8 cellular contexts compared by ENCODE assay signal in the genomic region with DNA sequence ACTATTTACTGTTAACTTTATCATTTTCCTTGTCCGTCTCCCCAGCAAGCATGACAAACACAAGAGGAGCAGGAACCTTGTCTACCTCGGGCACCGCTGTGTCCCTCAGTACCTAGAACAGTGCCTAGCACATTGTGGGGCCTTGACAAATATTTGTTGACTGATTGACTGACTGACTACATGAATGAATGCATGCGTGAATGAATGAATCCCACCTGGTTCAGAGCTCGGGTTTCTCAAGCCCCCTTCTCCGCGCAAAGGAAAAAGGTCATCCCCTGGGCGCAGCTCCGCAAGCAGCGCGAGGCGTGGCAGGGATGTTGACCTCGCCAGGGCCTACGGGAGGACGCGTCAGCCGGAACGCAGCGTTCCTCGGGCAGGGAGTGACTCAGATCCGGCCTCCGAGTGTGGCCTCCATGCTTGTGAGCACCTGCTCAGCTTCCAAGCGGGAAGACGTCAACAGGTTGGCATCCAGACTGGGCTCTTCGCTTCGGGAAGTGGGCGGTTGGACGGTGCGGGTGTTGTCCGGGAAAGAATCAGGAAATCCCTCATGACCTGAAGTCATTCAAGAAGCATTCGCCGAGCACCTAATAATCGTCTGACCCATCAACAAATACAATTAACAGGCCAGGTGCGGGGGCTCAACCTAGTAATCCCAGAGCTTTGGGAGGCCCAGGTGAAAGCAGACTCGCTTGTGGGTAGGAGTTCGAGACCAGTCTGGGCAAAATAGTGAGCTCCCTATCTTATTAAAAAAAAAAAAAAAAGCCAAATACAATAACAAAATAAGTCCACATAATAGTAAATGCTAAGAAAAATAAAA. TPM values are rescaled to one million over a fixed set of nuclear protein-coding genes. Genes with fewer than 3 reads are reported as not detected.
DNase-seq lines count a peak whose midpoint lies in the region; ATAC-seq lines count a peak whose summit lies in the region.

No MANE protein-coding gene starts in this region.

- no peaks in the 10 kb centered on the region for H3K27me3 Mint-ChIP-seq in activated CD8-positive, alpha-beta memory T cell treated with anti-CD3 and anti-CD28 coated beads, Interleukin-2, amount 10 ng/mL, durations not matched to agents 7 days and 5 days

- H3K4me1 ChIP-seq in neuron (ENCODE audit: insufficient read depth, low read length): peaks cover 6% of the 10 kb centered on the region

- H3K27me3 ChIP-seq in neuron (ENCODE audit: insufficient read depth, low read length): no peaks in the 10 kb centered on the region

- peak; percentile 60 for ATAC-seq in activated CD8-positive, alpha-beta memory T cell treated with anti-CD3 and anti-CD28 coated beads, Interleukin-2, amount 10 ng/mL, durations not matched to agents 7 days and 5 days
- peak; percentile 25 for ATAC-seq in HG03139 (IDR thresholded peaks at IDR 0.05; ENCODE audit: unreplicated experiment)

- peak overlapping the region; percentile 93 for H3K27ac Mint-ChIP-seq in activated CD8-positive, alpha-beta memory T cell treated with anti-CD3 and anti-CD28 coated beads, Interleukin-2, amount 10 ng/mL, durations not matched to agents 7 days and 5 days

- peak overlapping the region; percentile 94 for H3K4me3 ChIP-seq in neuron (ENCODE audit: low read length)

- CTCF ChIA-PET in activated CD8-positive, alpha-beta memory T cell treated with anti-CD3 and anti-CD28 coated beads, Interleukin-2, amount 10 ng/mL, durations not matched to agents 7 days and 5 days (lab: Charles Lee): interaction anchor here (1.3 to 25.8 kb wide), 7 partner anchors 10 to 66 kb away, joined by 3 to 553 read pairs (median 7); a partner anchor contains a TSS

- peak; percentile 65 for DNase-seq in activated CD8-positive, alpha-beta memory T cell treated with anti-CD3 and anti-CD28 coated beads, Interleukin-2, amount 10 ng/mL, durations not matched to agents 7 days and 5 days
- DNase-seq in activated CD8-positive, alpha-beta memory T cell treated with anti-CD3 and anti-CD28 coated beads for 24 hours: no peak
- peak; percentile 64 for DNase-seq in activated CD4-positive, CD25-positive, alpha-beta regulatory T cell treated with anti-CD3 and anti-CD28 coated beads, Interleukin-2, amount 50 U/mL, for 72 hours
- DNase-seq in fibroblast of peridontal ligament (ENCODE audit: extremely low read depth) (peak; percentile 31), islet precursor cell (no peak), DMS 273 treated with DMSO at 0.1 percent for 48 hours (lab: John Stamatoyannopoulos, UW) (no peak)

- peaks cover 24% of the 10 kb centered on the region for H3K4me1 Mint-ChIP-seq in activated CD8-positive, alpha-beta memory T cell treated with anti-CD3 and anti-CD28 coated beads, Interleukin-2, amount 10 ng/mL, durations not matched to agents 7 days and 5 days

- peaks cover 3% of the 10 kb centered on the region for H3K36me3 Mint-ChIP-seq in activated CD8-positive, alpha-beta memory T cell treated with anti-CD3 and anti-CD28 coated beads, Interleukin-2, amount 10 ng/mL, durations not matched to agents 7 days and 5 days

- H3K4me3 Mint-ChIP-seq in activated CD8-positive, alpha-beta memory T cell treated with anti-CD3 and anti-CD28 coated beads, Interleukin-2, amount 10 ng/mL, durations not matched to agents 7 days and 5 days: peak overlapping the region; percentile 79

- H2AFZ ChIP-seq in neuron (ENCODE audit: low read depth, low read length): no peak overlapping the region

- H3K9me3 Mint-ChIP-seq in activated CD8-positive, alpha-beta memory T cell treated with anti-CD3 and anti-CD28 coated beads, Interleukin-2, amount 10 ng/mL, durations not matched to agents 7 days and 5 days (ENCODE audit: low read depth): no peaks in the 10 kb centered on the region

- H3K9me3 ChIP-seq in neuron (ENCODE audit: low read length): no peaks in the 10 kb centered on the region

- no peaks in the 10 kb centered on the region for H3K36me3 ChIP-seq in neuron (ENCODE audit: insufficient read depth, low read length)

RNA-seq across cellular contexts. Expression of a gene that starts 13.9 kb away (rescaled TPM):
- 1,000 to 10,000 TPM; 1,159 to 1,188 TPM for total RNA-seq in activated CD8-positive, alpha-beta memory T cell treated with anti-CD3 and anti-CD28 coated beads, Interleukin-2, amount 10 ng/mL, durations not matched to agents 7 days and 5 days

Comparison
In these comparisons a context has a peak if more than half of its experiments do, and no peak if none do; other contexts are left out.
1. DNase-seq: peak in activated CD8-positive, alpha-beta memory T cell treated with anti-CD3 and anti-CD28 coated beads, Interleukin-2, amount 10 ng/mL, durations not matched to agents 7 days and 5 days (single experiment), activated CD4-positive, CD25-positive, alpha-beta regulatory T cell treated with anti-CD3 and anti-CD28 coated beads, Interleukin-2, amount 50 U/mL, for 72 hours (single experiment) and fibroblast of peridontal ligament (single experiment); none in activated CD8-positive, alpha-beta memory T cell treated with anti-CD3 and anti-CD28 coated beads for 24 hours (single experiment), islet precursor cell (single experiment) and DMS 273 treated with DMSO at 0.1 percent for 48 hours (single experiment).